Comparison of ENCODE assay signal across 11 cellular contexts in genomic region chr13:99314640-99315176, GRCh38. TPM values are rescaled to one million over a fixed set of nuclear protein-coding genes. Genes with fewer than 3 reads are reported as not detected.
A peak's percentile ranks its signal among the peaks of the same experiment; 100 is the strongest.
DNase-seq lines count a peak whose midpoint lies in the region; ATAC-seq and TF ChIP-seq lines count a peak whose summit lies in the region.
"Had no signal": no experiment of that assay in that cellular context is flagged by ENCODE, and none has a peak within 500 bp of the region (broad histone marks: within the 10 kb centered on the region; RNA-seq: fewer than 3 reads in every experiment).

No MANE protein-coding gene starts in this region.

- peak overlapping the region; percentile 93 for H3K27ac Mint-ChIP-seq in activated CD4-positive, alpha-beta T cell treated with anti-CD3 and anti-CD28 coated beads, Interleukin-2, amount 10 ng/mL, durations not matched to agents 7 days and 5 days
- peak overlapping the region; percentile 85 to 86 for H3K27ac Mint-ChIP-seq in effector memory CD8-positive, alpha-beta T cell

- H3K4me3 ChIP-seq in HFF-Myc (replicated peaks; ENCODE audit: low read depth, low read length) = no peak overlapping the region

- no peaks in the 10 kb centered on the region for H3K9me3 Mint-ChIP-seq in activated CD4-positive, alpha-beta T cell treated with anti-CD3 and anti-CD28 coated beads, Interleukin-2, amount 10 ng/mL, durations not matched to agents 7 days and 5 days
- no peaks in the 10 kb centered on the region for H3K9me3 Mint-ChIP-seq in effector memory CD8-positive, alpha-beta T cell

- H3K4me1 Mint-ChIP-seq in activated CD4-positive, alpha-beta T cell treated with anti-CD3 and anti-CD28 coated beads, Interleukin-2, amount 10 ng/mL, durations not matched to agents 7 days and 5 days = peaks cover 74% of the 10 kb centered on the region
- peaks cover 48 to 59% of the 10 kb centered on the region in 2 donors for H3K4me1 Mint-ChIP-seq in effector memory CD8-positive, alpha-beta T cell (ENCODE audit: low read depth in 2 of 2)

- no peaks in the 10 kb centered on the region for H3K27me3 Mint-ChIP-seq in activated CD4-positive, alpha-beta T cell treated with anti-CD3 and anti-CD28 coated beads, Interleukin-2, amount 10 ng/mL, durations not matched to agents 7 days and 5 days
- H3K27me3 Mint-ChIP-seq in effector memory CD8-positive, alpha-beta T cell = no peaks in the 10 kb centered on the region

- H3K4me3 Mint-ChIP-seq in activated CD4-positive, alpha-beta T cell treated with anti-CD3 and anti-CD28 coated beads, Interleukin-2, amount 10 ng/mL, durations not matched to agents 7 days and 5 days = peak overlapping the region; percentile 70
- H3K4me3 Mint-ChIP-seq in effector memory CD8-positive, alpha-beta T cell = peak overlapping the region; percentile 61 to 73

- peaks cover 66% of the 10 kb centered on the region for H3K36me3 Mint-ChIP-seq in activated CD4-positive, alpha-beta T cell treated with anti-CD3 and anti-CD28 coated beads, Interleukin-2, amount 10 ng/mL, durations not matched to agents 7 days and 5 days (ENCODE audit: low read depth)
- peaks cover 19% of the 10 kb centered on the region for H3K36me3 Mint-ChIP-seq in effector memory CD8-positive, alpha-beta T cell (ENCODE audit: insufficient read depth)

- POLR2A ChIA-PET in activated CD4-positive, alpha-beta T cell treated with anti-CD3 and anti-CD28 coated beads, Interleukin-2, amount 10 ng/mL, durations not matched to agents 7 days and 5 days (lab: Charles Lee) = interaction anchor here (0.7 kb wide), 1 partner anchor 30 kb away, joined by 3 read pairs; no protein-coding TSS in a partner anchor

- ATAC-seq in effector memory CD8-positive, alpha-beta T cell (replicated peaks) = peak; percentile 76
- ATAC-seq in GM18870 (IDR thresholded peaks at IDR 0.05; ENCODE audit: unreplicated experiment) = no peak
- ATAC-seq in HG02981 (IDR thresholded peaks at IDR 0.05; ENCODE audit: unreplicated experiment) = no peak
- no peak for ATAC-seq in GM21447 (IDR thresholded peaks at IDR 0.05; ENCODE audit: unreplicated experiment)
- ATAC-seq: left ventricle myocardium superior, Right ventricle myocardium inferior had no signal

- DNase-seq in HFF-Myc (ENCODE audit: extremely low read depth, low read depth) (peak; percentile 86), NCI-H524 (lab: John Stamatoyannopoulos, UW) (no peak)
- peak; percentile 64 for DNase-seq in activated CD4-positive, alpha-beta T cell treated with anti-CD3 and anti-CD28 coated beads, Interleukin-2, amount 10 ng/mL, durations not matched to agents 7 days and 5 days
- peak in 1 of 3 experiments; percentile 47 for DNase-seq in effector memory CD8-positive, alpha-beta T cell
- peak; percentile 57 for DNase-seq in stimulated activated CD4-positive, alpha-beta T cell treated with anti-CD3 and anti-CD28 coated beads, Interleukin-4, amount 100 ng/mL, for 1 hour
- DNase-seq: cerebellar nuclear complex, left ventricle myocardium superior had no signal

- CTCF ChIA-PET in activated CD4-positive, alpha-beta T cell treated with anti-CD3 and anti-CD28 coated beads, Interleukin-2, amount 10 ng/mL, durations not matched to agents 7 days and 5 days (lab: Charles Lee) = interaction anchor here (0.7 to 1.7 kb wide), 4 partner anchors 13 to 73 kb away, joined by 3 to 5 read pairs (median 4); no protein-coding TSS in a partner anchor

- TF ChIP-seq CTCF in HFF-Myc (IDR thresholded peaks at IDR 0.05; ENCODE audit: low read depth, low read length, missing control alignments) = no peak

RNA-seq across cellular contexts. Expression of gene GPR183, which starts 7.5 kb away (rescaled TPM):
- 10 to 100 TPM; 41.4 to 45.1 TPM for total RNA-seq in activated CD4-positive, alpha-beta T cell treated with anti-CD3 and anti-CD28 coated beads, Interleukin-2, amount 10 ng/mL, durations not matched to agents 7 days and 5 days

RNA-seq across cellular contexts. Expression of gene GPR18, which starts 56.5 kb away (rescaled TPM):
- total RNA-seq in activated CD4-positive, alpha-beta T cell treated with anti-CD3 and anti-CD28 coated beads, Interleukin-2, amount 10 ng/mL, durations not matched to agents 7 days and 5 days = 10 to 100 TPM; 19.7 to 25.4 TPM
- total RNA-seq: left ventricle myocardium superior, Right ventricle myocardium inferior had no signal

Comparison
In these comparisons a context has a peak if more than half of its experiments do, and no peak if none do; other contexts are left out.
1. DNase-seq: peak in HFF-Myc (single experiment), activated CD4-positive, alpha-beta T cell treated with anti-CD3 and anti-CD28 coated beads, Interleukin-2, amount 10 ng/mL, durations not matched to agents 7 days and 5 days (single experiment) and stimulated activated CD4-positive, alpha-beta T cell treated with anti-CD3 and anti-CD28 coated beads, Interleukin-4, amount 100 ng/mL, for 1 hour (single experiment); none in NCI-H524 (0 of 2).